15 cellular contexts compared by ENCODE assay signal in the genomic region with DNA sequence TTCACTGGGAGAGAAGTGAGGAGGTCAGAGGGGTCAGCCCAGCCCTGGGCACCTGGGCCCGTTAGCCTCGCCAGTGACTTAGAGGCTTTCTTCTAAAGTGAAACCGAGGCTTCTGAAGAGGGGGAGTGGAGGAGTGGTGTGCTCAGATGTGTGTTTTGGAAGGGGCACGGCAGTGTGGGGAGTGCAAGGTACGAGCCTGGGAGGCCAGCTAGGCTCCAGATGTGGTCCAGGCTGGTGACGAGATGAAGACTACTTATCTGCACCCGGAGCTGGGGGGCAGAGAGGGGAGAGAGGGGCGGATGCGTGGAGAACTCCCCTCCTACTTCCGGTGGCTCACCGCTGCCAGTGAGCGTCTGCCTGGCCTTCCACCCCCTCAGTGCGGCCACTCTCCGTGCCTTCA.
"Had no signal": no experiment of that assay in that cellular context is flagged by ENCODE, and none has a peak within 500 bp of the region (broad histone marks: within the 10 kb centered on the region; RNA-seq: fewer than 3 reads in every experiment).

No MANE protein-coding gene starts in this region.

- H3K27ac Mint-ChIP-seq: activated naive CD4-positive, alpha-beta T cell treated with anti-CD3 and anti-CD28 coated beads for 36 hours; activated T-helper 17 cell treated with anti-CD3 and anti-CD28 coated beads, Interleukin-2, amount 50 U/mL, for 72 hours; effector memory CD8-positive, alpha-beta T cell; mesothelial cell of epicardium; stimulated activated naive B cell treated with anti-CD40 and anti-IgM and Interleukin-4, amounts not matched to agents 10 μg/mL and 1 μg/mL and 100 μg/mL, for 72 hours had no signal

- H3K27ac ChIP-seq: body of pancreas, epithelial cell of prostate, gastrocnemius medialis, neutrophil, VCaP had no signal

- H3K4me1 Mint-ChIP-seq: activated T-helper 17 cell treated with anti-CD3 and anti-CD28 coated beads, Interleukin-2, amount 50 U/mL, for 72 hours; mesothelial cell of epicardium had no signal

- H3K9me3 Mint-ChIP-seq: activated naive CD4-positive, alpha-beta T cell treated with anti-CD3 and anti-CD28 coated beads for 36 hours; activated T-helper 17 cell treated with anti-CD3 and anti-CD28 coated beads, Interleukin-2, amount 50 U/mL, for 72 hours; dendritic cell treated with granulocyte-macrophage colony-stimulating factor and Interleukin-4, amounts not matched to agents 40 ng/mL and 50 ng/mL, for 4 days; effector memory CD8-positive, alpha-beta T cell; mesothelial cell of epicardium; stimulated activated naive B cell treated with anti-CD40 and anti-IgM and Interleukin-4, amounts not matched to agents 10 μg/mL and 1 μg/mL and 100 μg/mL, for 72 hours had no signal

- H3K36me3 Mint-ChIP-seq: mesothelial cell of epicardium; stimulated activated naive B cell treated with anti-CD40 and anti-IgM and Interleukin-4, amounts not matched to agents 10 μg/mL and 1 μg/mL and 100 μg/mL, for 72 hours had no signal

- H3K27me3 ChIP-seq: body of pancreas, gastrocnemius medialis, neutrophil had no signal

- H3K9me3 ChIP-seq: body of pancreas, gastrocnemius medialis, neutrophil had no signal

- H3K27me3 Mint-ChIP-seq: activated T-helper 17 cell treated with anti-CD3 and anti-CD28 coated beads, Interleukin-2, amount 50 U/mL, for 72 hours; stimulated activated naive B cell treated with anti-CD40 and anti-IgM and Interleukin-4, amounts not matched to agents 10 μg/mL and 1 μg/mL and 100 μg/mL, for 72 hours had no signal

- H3K4me3 ChIP-seq: body of pancreas, gastrocnemius medialis, smooth muscle cell had no signal

- H3K4me2 ChIP-seq: smooth muscle cell had no signal

- DNase-seq: activated naive CD4-positive, alpha-beta T cell treated with anti-CD3 and anti-CD28 coated beads for 36 hours; amniotic stem cell; body of pancreas; effector memory CD8-positive, alpha-beta T cell; gastrocnemius medialis; right cardiac atrium; stimulated activated naive B cell treated with anti-CD40 and anti-IgM and Interleukin-4, amounts not matched to agents 10 μg/mL and 1 μg/mL and 100 μg/mL, for 72 hours; T-helper 1 cell had no signal

- H3K4me3 Mint-ChIP-seq: activated naive CD4-positive, alpha-beta T cell treated with anti-CD3 and anti-CD28 coated beads for 36 hours; activated T-helper 17 cell treated with anti-CD3 and anti-CD28 coated beads, Interleukin-2, amount 50 U/mL, for 72 hours; dendritic cell treated with granulocyte-macrophage colony-stimulating factor and Interleukin-4, amounts not matched to agents 40 ng/mL and 50 ng/mL, for 4 days; effector memory CD8-positive, alpha-beta T cell; mesothelial cell of epicardium; stimulated activated naive B cell treated with anti-CD40 and anti-IgM and Interleukin-4, amounts not matched to agents 10 μg/mL and 1 μg/mL and 100 μg/mL, for 72 hours had no signal

- H3K36me3 ChIP-seq: gastrocnemius medialis, neutrophil had no signal

- H3K4me1 ChIP-seq: body of pancreas, gastrocnemius medialis had no signal

- ATAC-seq: activated T-helper 17 cell treated with anti-CD3 and anti-CD28 coated beads, Interleukin-2, amount 50 U/mL, for 72 hours; body of pancreas; effector memory CD8-positive, alpha-beta T cell; gastrocnemius medialis; right cardiac atrium; stimulated activated naive B cell treated with anti-CD40 and anti-IgM and Interleukin-4, amounts not matched to agents 10 μg/mL and 1 μg/mL and 100 μg/mL, for 72 hours had no signal
